In the genomic region with DNA sequence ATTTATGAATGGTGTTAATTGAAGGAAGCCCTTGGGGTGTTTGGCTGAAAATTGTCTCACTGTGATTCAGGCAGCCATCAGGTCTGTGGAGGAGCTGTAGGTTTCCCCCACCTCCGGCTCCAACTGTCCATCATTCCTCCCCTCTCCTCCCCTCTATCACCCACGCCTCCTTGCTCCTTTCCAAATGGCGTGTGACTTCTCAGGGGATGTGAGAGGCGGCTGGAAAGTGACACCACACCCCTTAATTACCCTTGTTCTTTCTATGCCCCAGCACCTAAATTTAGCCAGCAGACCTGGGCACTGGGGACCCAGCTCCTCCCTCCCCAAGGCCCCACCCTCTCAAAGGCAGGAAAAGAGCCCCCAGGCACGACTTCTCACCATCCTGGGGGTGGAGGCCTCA, we compare ENCODE assay signal across 25 cellular contexts. TPM values are rescaled to one million over a fixed set of nuclear protein-coding genes. Genes with fewer than 3 reads are reported as not detected.
"Had no signal": no experiment of that assay in that cellular context is flagged by ENCODE, and none has a peak within 500 bp of the region (broad histone marks: within the 10 kb centered on the region; RNA-seq: fewer than 3 reads in every experiment).

No MANE protein-coding gene starts in this region.

- H3K27ac Mint-ChIP-seq: activated CD4-positive, alpha-beta memory T cell treated with anti-CD3 and anti-CD28 coated beads for 36 hours; activated CD4-positive, alpha-beta T cell treated with anti-CD3 and anti-CD28 coated beads for 36 hours; activated naive CD8-positive, alpha-beta T cell treated with anti-CD3 and anti-CD28 coated beads for 36 hours; activated T-helper 1 cell treated with anti-CD3 and anti-CD28 coated beads, Interleukin-12 subunit alpha, Interleukin-12 subunit beta, Interleukin-2, Interleukin-4 antibody, amounts not matched to agents 30 ng/mL and 10 ng/mL and 1 ng/mL, durations not matched to agents 14 hours and 24 hours and 36 hours; mesothelial cell of epicardium; nephron; progenitor cell of endocrine pancreas had no signal

- H3K9me3 ChIP-seq: body of pancreas, lower lobe of right lung had no signal

- H3K4me1 ChIP-seq: body of pancreas, lower lobe of right lung had no signal

- H3K36me3 ChIP-seq: lower lobe of right lung had no signal

- DNase-seq: activated CD4-positive, alpha-beta memory T cell treated with anti-CD3 and anti-CD28 coated beads for 36 hours; activated CD4-positive, alpha-beta T cell treated with anti-CD3 and anti-CD28 coated beads for 36 hours; activated gamma-delta T cell treated with Interleukin-2 at 50 U/mL for 16 hours; activated naive CD8-positive, alpha-beta T cell treated with anti-CD3 and anti-CD28 coated beads for 36 hours; activated T-cell treated with anti-CD3 and anti-CD28 coated beads for 4 hours; amygdala; body of pancreas; erythroblast; foreskin melanocyte; glutamatergic neuron; hippocampal formation; islet precursor cell; left colon; lower lobe of right lung; stimulated activated CD4-positive, alpha-beta T cell treated with anti-CD3 and anti-CD28 coated beads, Interleukin-12 subunit alpha, Interleukin-12 subunit beta, amount 100 ng/mL, for 4 hours; stimulated activated CD4-positive, alpha-beta T cell treated with anti-CD3 and anti-CD28 coated beads, Interleukin-1b, Interleukin-23, amount 100 ng/mL, for 48 hours; stimulated activated CD8-positive, alpha-beta memory T cell treated with anti-CD3 and anti-CD28 coated beads, Interleukin-4, amount 100 ng/mL, for 48 hours; stimulated activated naive CD4-positive, alpha-beta T cell; T-helper 2 cell had no signal

- H3K27me3 ChIP-seq: body of pancreas had no signal

- H3K4me3 ChIP-seq: body of pancreas, dorsolateral prefrontal cortex, lower lobe of right lung had no signal

- H3K9me3 Mint-ChIP-seq: activated CD4-positive, alpha-beta memory T cell treated with anti-CD3 and anti-CD28 coated beads for 36 hours; activated naive CD8-positive, alpha-beta T cell treated with anti-CD3 and anti-CD28 coated beads for 36 hours; activated T-helper 1 cell treated with anti-CD3 and anti-CD28 coated beads, Interleukin-12 subunit alpha, Interleukin-12 subunit beta, Interleukin-2, Interleukin-4 antibody, amounts not matched to agents 30 ng/mL and 10 ng/mL and 1 ng/mL, durations not matched to agents 14 hours and 24 hours and 36 hours; mesothelial cell of epicardium; nephron had no signal

- H3K27ac ChIP-seq: body of pancreas, dorsolateral prefrontal cortex, lower lobe of right lung, VCaP had no signal

- ATAC-seq: activated CD4-positive, alpha-beta T cell treated with anti-CD3 and anti-CD28 coated beads for 36 hours; body of pancreas; left colon; lower lobe of right lung had no signal

- H3K36me3 Mint-ChIP-seq: activated CD4-positive, alpha-beta memory T cell treated with anti-CD3 and anti-CD28 coated beads for 36 hours; activated naive CD8-positive, alpha-beta T cell treated with anti-CD3 and anti-CD28 coated beads for 36 hours; mesothelial cell of epicardium had no signal

- H3K4me3 Mint-ChIP-seq: activated CD4-positive, alpha-beta memory T cell treated with anti-CD3 and anti-CD28 coated beads for 36 hours; activated CD4-positive, alpha-beta T cell treated with anti-CD3 and anti-CD28 coated beads for 36 hours; activated naive CD8-positive, alpha-beta T cell treated with anti-CD3 and anti-CD28 coated beads for 36 hours; activated T-helper 1 cell treated with anti-CD3 and anti-CD28 coated beads, Interleukin-12 subunit alpha, Interleukin-12 subunit beta, Interleukin-2, Interleukin-4 antibody, amounts not matched to agents 30 ng/mL and 10 ng/mL and 1 ng/mL, durations not matched to agents 14 hours and 24 hours and 36 hours; mesothelial cell of epicardium; nephron had no signal

RNA-seq across cellular contexts. Expression of a gene that starts 38.1 kb away (rescaled TPM):
- total RNA-seq: activated CD4-positive, alpha-beta memory T cell treated with anti-CD3 and anti-CD28 coated beads for 36 hours; activated naive CD8-positive, alpha-beta T cell treated with anti-CD3 and anti-CD28 coated beads for 36 hours had no signal
